In the genomic region with DNA sequence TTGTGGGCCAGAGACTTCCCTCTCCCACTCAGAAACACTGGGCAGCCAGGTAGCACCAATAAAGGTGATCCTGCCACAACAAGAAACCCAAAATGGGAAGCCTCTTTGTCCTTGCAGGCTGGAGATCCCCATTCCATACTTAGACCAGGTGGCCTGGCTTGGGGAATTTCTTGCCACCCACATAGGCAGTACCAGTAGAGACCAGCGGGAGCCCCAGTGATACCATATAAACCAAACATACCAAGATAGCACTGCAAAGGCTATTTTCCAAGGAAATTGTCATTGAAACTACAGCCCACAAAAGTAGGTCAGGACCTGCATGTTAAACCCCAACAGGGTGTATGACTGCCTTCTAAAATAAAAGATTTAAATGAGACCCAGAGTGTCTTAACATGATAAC, we compare ENCODE assay signal across 14 cellular contexts.
DNase-seq lines count a peak whose midpoint lies in the region; ATAC-seq and TF ChIP-seq lines count a peak whose summit lies in the region.
"Had no signal": no experiment of that assay in that cellular context is flagged by ENCODE, and none has a peak within 500 bp of the region (broad histone marks: within the 10 kb centered on the region; RNA-seq: fewer than 3 reads in every experiment).

No MANE protein-coding gene starts in this region.

- H3K27me3 ChIP-seq in endodermal cell (ENCODE audit: control insufficient read depth, insufficient read depth, low read length, poor library complexity, severe bottlenecking) (no peaks in the 10 kb centered on the region), right cardiac atrium (ENCODE audit: control insufficient read depth, insufficient read depth) (no peaks in the 10 kb centered on the region)

- WGBS in endodermal cell (ENCODE audit: insufficient coverage in 1 of 2, insufficient read length in 1 of 2), 2 experiments: 86 to 100% methylated on average over 1 of the region's 1 CpG
- WGBS in right cardiac atrium: 100% methylated on average over 1 of the region's 1 CpG

- H3K36me3 Mint-ChIP-seq in endodermal cell (ENCODE audit: low read depth) (peaks cover 3% of the 10 kb centered on the region), progenitor cell of endocrine pancreas (ENCODE audit: insufficient read depth) (peaks cover 13% of the 10 kb centered on the region)

- no peaks in the 10 kb centered on the region for H3K27me3 Mint-ChIP-seq in endodermal cell (ENCODE audit: insufficient read depth)
- H3K27me3 Mint-ChIP-seq in progenitor cell of endocrine pancreas: no peaks in the 10 kb centered on the region
- H3K27me3 Mint-ChIP-seq: memory B cell had no signal

- TF ChIP-seq CTCF in endodermal cell (conservative IDR thresholded peaks at IDR 0.05) (peak; percentile 67), progenitor cell of endocrine pancreas (IDR thresholded peaks at IDR 0.05; ENCODE audit: unreplicated experiment) (peak; percentile 20)

- H3K4me3 Mint-ChIP-seq in endodermal cell (no peak overlapping the region), progenitor cell of endocrine pancreas (ENCODE audit: low read depth) (no peak overlapping the region)
- H3K4me3 Mint-ChIP-seq: memory B cell had no signal

- H3K4me1 ChIP-seq in endodermal cell (ENCODE audit: control insufficient read depth, insufficient read depth, low read length) (no peaks in the 10 kb centered on the region), right cardiac atrium (ENCODE audit: control insufficient read depth, insufficient read depth, low read length) (no peaks in the 10 kb centered on the region)

- H3K9me3 Mint-ChIP-seq in endodermal cell: no peaks in the 10 kb centered on the region
- H3K9me3 Mint-ChIP-seq in progenitor cell of endocrine pancreas (ENCODE audit: low read depth): no peaks in the 10 kb centered on the region
- H3K9me3 Mint-ChIP-seq: memory B cell had no signal

- no peak overlapping the region for H3K27ac Mint-ChIP-seq in endodermal cell
- H3K27ac Mint-ChIP-seq in progenitor cell of endocrine pancreas: no peak overlapping the region
- H3K27ac Mint-ChIP-seq: memory B cell had no signal

- no peak overlapping the region for H3K27ac ChIP-seq in endodermal cell (ENCODE audit: low read depth, low read length)
- no peak overlapping the region for H3K27ac ChIP-seq in right cardiac atrium (ENCODE audit: low read length)

- DNase-seq in DMS53 (lab: John Stamatoyannopoulos, UW) (peak; percentile 2), DMS53 treated with DMSO at 0.1 percent for 48 hours (lab: John Stamatoyannopoulos, UW; ENCODE audit: unreplicated experiment) (no peak), M059J (ENCODE audit: low read depth) (peak; percentile 5), endodermal cell (peak; percentile 69), progenitor cell of endocrine pancreas (ENCODE audit: low spot score, unreplicated experiment) (no peak), right cardiac atrium (no peak)
- DNase-seq: 8988T; H7; hypothalamus; NCI-H748 treated with DMSO at 0.1 percent for 48 hours; stimulated activated CD4-positive, alpha-beta T cell treated with anti-CD3 and anti-CD28 coated beads, Interleukin-2, amount 100 ng/mL, for 24 hours had no signal

- H3K9me3 ChIP-seq in endodermal cell (ENCODE audit: control insufficient read depth, low read length): no peaks in the 10 kb centered on the region
- no peaks in the 10 kb centered on the region for H3K9me3 ChIP-seq in right cardiac atrium (ENCODE audit: control insufficient read depth, low read length)

- peaks cover 3% of the 10 kb centered on the region for H3K36me3 ChIP-seq in endodermal cell (ENCODE audit: control insufficient read depth, insufficient read depth, low read length)

- no peak overlapping the region for H3K9ac ChIP-seq in endodermal cell (ENCODE audit: extremely low read depth, low read length, poor library complexity, severe bottlenecking)

- H3K4me3 ChIP-seq in endodermal cell (ENCODE audit: low read length) (no peak overlapping the region), right cardiac atrium (ENCODE audit: low read length) (no peak overlapping the region)

- intact Hi-C loops in right cardiac atrium (cut with DNase I): loop anchor here in 1 of 4 donors (10.0 kb wide), 1 partner anchor 192 kb away; no protein-coding TSS in a partner anchor

- peaks cover 5% of the 10 kb centered on the region for H3K4me1 Mint-ChIP-seq in endodermal cell
- peaks cover 12% of the 10 kb centered on the region for H3K4me1 Mint-ChIP-seq in progenitor cell of endocrine pancreas (ENCODE audit: low read depth)
- H3K4me1 Mint-ChIP-seq: memory B cell had no signal

- no peak for ATAC-seq in HG02571 (IDR thresholded peaks at IDR 0.05; ENCODE audit: unreplicated experiment)
- ATAC-seq in right cardiac atrium: no peak
- no peak for ATAC-seq in GM21786 (IDR thresholded peaks at IDR 0.05; ENCODE audit: unreplicated experiment)

Comparison
In these comparisons a context has a peak if more than half of its experiments do, and no peak if none do; other contexts are left out.
1. DNase-seq: peak in DMS53 (single experiment), M059J (single experiment) and endodermal cell (single experiment); none in DMS53 treated with DMSO at 0.1 percent for 48 hours (single experiment), progenitor cell of endocrine pancreas (single experiment) and right cardiac atrium (0 of 3).